Comparison of ENCODE assay signal across 13 cellular contexts in genomic region chr18:51559902-51560287, GRCh38.
DNase-seq lines count a peak whose midpoint lies in the region; ATAC-seq, FAIRE-seq and TF ChIP-seq lines count a peak whose summit lies in the region.
"Had no signal": no experiment of that assay in that cellular context is flagged by ENCODE, and none has a peak within 500 bp of the region (broad histone marks: within the 10 kb centered on the region; RNA-seq: fewer than 3 reads in every experiment).

No MANE protein-coding gene starts in this region.

- CTCF ChIA-PET in A549 (lab: Yijun Ruan, JAX), result no interaction called here
- CTCF ChIA-PET in HEK293T (lab: Yijun Ruan, JAX), result no interaction called here

- DNase-seq in A549 (ENCODE audit: low read depth in 1 of 2, low spot score in 1 of 2) (peak in 1 of 2 experiments; percentile 4), COR-L47 (lab: John Stamatoyannopoulos, UW) (peak; percentile 37), RWPE2 (ENCODE audit: low spot score) (no peak), foreskin keratinocyte (no peak), SKM-1 treated with dmso at 0.1 percent for 144 hours (lab: John Stamatoyannopoulos, UW; ENCODE audit: unreplicated experiment) (no peak), HEK293T (ENCODE audit: extremely low spot score) (no peak)
- DNase-seq: CD8-positive, alpha-beta T cell; H9; NCI-H1930; PC-9 had no signal

- no peak for TF ChIP-seq POLR2A in A549 (IDR thresholded peaks at IDR 0.05; ENCODE audit: low read length)

- H3K27me3 ChIP-seq in RWPE2 (ENCODE audit: insufficient read depth, poor library complexity, severe bottlenecking), result no peaks in the 10 kb centered on the region
- no peaks in the 10 kb centered on the region for H3K27me3 ChIP-seq in foreskin keratinocyte

- H3K36me3 ChIP-seq in RWPE2 (ENCODE audit: low read depth), result no peaks in the 10 kb centered on the region

- POLR2A ChIA-PET in A549 (lab: Yijun Ruan, JAX), result no interaction called here
- POLR2A ChIA-PET in HEK293T (lab: Yijun Ruan, JAX), result no interaction called here

- H3K9me3 ChIP-seq in A549 (no peaks in the 10 kb centered on the region), RWPE2 (ENCODE audit: severe bottlenecking) (no peaks in the 10 kb centered on the region)

- 79% methylated on average over 1 of the region's 1 CpG for WGBS in A549 (ENCODE audit: missing lambda C conversion rate)

- TF ChIP-seq CTCF in A549 (IDR thresholded peaks at IDR 0.05), result 0 out of 3 replicates have a peak, but pooled peaks have one; percentile 14
- peak; percentile 42 for TF ChIP-seq CTCF in RWPE2 (IDR thresholded peaks at IDR 0.05; ENCODE audit: poor library complexity, severe bottlenecking)
- peak; percentile 42 for TF ChIP-seq CTCF in foreskin keratinocyte (conservative IDR thresholded peaks at IDR 0.05)

- TF ChIP-seq RAD21 in A549 (conservative IDR thresholded peaks at IDR 0.05 in 1 of 2, IDR thresholded peaks at IDR 0.05 in 1 of 2), result peak; percentile 37 to 54; a peak in 3 of 5 replicates

- TF ChIP-seq EP300 in A549 (IDR thresholded peaks at IDR 0.05), result no peak

- no peak for ATAC-seq in A549
- no peak for ATAC-seq in RWPE2 (ENCODE audit: low read depth)
- no peak for ATAC-seq in foreskin keratinocyte
- no peak for ATAC-seq in GM21447 (IDR thresholded peaks at IDR 0.05; ENCODE audit: unreplicated experiment)
- ATAC-seq: CD8-positive, alpha-beta T cell had no signal

- H3K4me1 ChIP-seq in A549 (no peaks in the 10 kb centered on the region), RWPE2 (ENCODE audit: insufficient read depth, poor library complexity, severe bottlenecking) (no peaks in the 10 kb centered on the region), foreskin keratinocyte (no peaks in the 10 kb centered on the region)

- no peak overlapping the region for H3K4me2 ChIP-seq in A549
- H3K4me2 ChIP-seq: KMS-11, PC-9 had no signal

- no peak for FAIRE-seq in A549 (lab: Jason Lieb, UNC)
- FAIRE-seq: HepG2 had no signal

- no peak overlapping the region for H3K27ac ChIP-seq in A549
- H3K27ac ChIP-seq in RWPE2 (ENCODE audit: poor library complexity, severe bottlenecking), result no peak overlapping the region
- H3K27ac ChIP-seq in foreskin keratinocyte, result no peak overlapping the region
- H3K27ac ChIP-seq: KMS-11, PC-9 had no signal

- H3K4me3 ChIP-seq in A549, result no peak overlapping the region
- H3K4me3 ChIP-seq in RWPE2 (ENCODE audit: severe bottlenecking), result no peak overlapping the region
- H3K4me3 ChIP-seq: PC-9 had no signal

TF ChIP-seq in A549, 52 proteins besides CTCF, POLR2A, EP300 and RAD21:
- TF ChIP-seq SMC3 (IDR thresholded peaks at IDR 0.05), result 0 out of 3 replicates have a peak, but pooled peaks have one; percentile 12
- TF ChIP-seq FOXS1 (CRISPR knock-in tag; IDR thresholded peaks at IDR 0.05), result no peak
- no peak for TF ChIP-seq HDAC2 (IDR thresholded peaks at IDR 0.05)
- TF ChIP-seq JUNB (IDR thresholded peaks at IDR 0.05), result no peak
- TF ChIP-seq RNF2 (IDR thresholded peaks at IDR 0.05; ENCODE audit: borderline replicate concordance, low read depth), result no peak
- no peak for TF ChIP-seq USF2 (IDR thresholded peaks at IDR 0.05)
TF ChIP-seq in A549: peak in this region for 1.

TF ChIP-seq in HEK293T, 16 proteins besides CTCF, POLR2A, EP300 and RAD21:
- TF ChIP-seq LEF1 (IDR thresholded peaks at IDR 0.05; ENCODE audit: borderline replicate concordance) (no peak), PKNOX1 (IDR thresholded peaks at IDR 0.05) (no peak), FOXM1 (IDR thresholded peaks at IDR 0.05; ENCODE audit: borderline replicate concordance) (no peak), FOXA1 (IDR thresholded peaks at IDR 0.05) (no peak), CTBP1 (IDR thresholded peaks at IDR 0.05; ENCODE audit: borderline replicate concordance) (no peak), ELF4 (IDR thresholded peaks at IDR 0.05) (no peak), TARDBP (IDR thresholded peaks at IDR 0.05) (no peak), NFRKB (IDR thresholded peaks at IDR 0.05) (no peak), BHLHE40 (IDR thresholded peaks at IDR 0.05; ENCODE audit: borderline replicate concordance) (no peak), FOXK2 (IDR thresholded peaks at IDR 0.05) (no peak), L3MBTL2 (conservative IDR thresholded peaks at IDR 0.05) (no peak), SP1 (IDR thresholded peaks at IDR 0.05) (no peak), SUZ12 (IDR thresholded peaks at IDR 0.05) (no peak), ARNT (IDR thresholded peaks at IDR 0.05) (no peak), ZNF384 (IDR thresholded peaks at IDR 0.05) (no peak), HDGF (IDR thresholded peaks at IDR 0.05; ENCODE audit: borderline replicate concordance) (no peak)
TF ChIP-seq in HEK293T: peak in this region for 0.
